28 cellular contexts compared by ENCODE assay signal in the genomic region with DNA sequence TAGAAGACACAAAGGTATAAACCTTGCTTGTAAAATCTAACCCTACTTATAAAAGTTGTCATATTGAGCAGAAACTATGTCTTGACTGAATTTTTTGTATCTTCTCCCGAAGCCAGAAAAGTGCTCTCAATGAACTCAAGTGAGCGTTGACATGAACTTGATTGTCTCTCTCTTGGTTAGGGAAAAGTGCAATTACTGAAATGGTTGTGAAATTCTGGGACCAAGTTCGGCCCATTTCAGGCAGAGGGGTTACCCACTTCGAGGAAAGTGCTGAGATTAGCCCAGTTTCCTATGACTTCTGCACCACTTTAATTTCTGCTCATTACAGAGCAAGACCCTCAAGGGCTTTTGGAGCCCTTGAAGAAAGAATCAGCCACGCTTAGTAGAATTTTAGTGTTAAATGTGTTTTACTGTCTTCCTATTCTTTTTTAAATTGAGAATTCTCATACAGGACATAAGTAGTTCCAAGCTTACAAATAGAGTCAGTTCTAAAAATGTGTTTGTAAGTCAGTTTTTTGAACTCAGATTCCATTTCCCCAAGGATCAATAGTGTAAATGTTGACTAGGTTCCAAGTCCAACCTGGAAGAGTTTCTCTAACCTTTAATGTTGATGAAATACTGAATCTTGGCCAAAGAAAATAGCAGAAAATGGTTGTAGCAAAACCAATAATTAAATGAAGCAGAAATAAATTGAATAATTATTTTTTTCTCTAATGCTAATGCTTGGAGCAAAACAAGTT.
"Had no signal": no experiment of that assay in that cellular context is flagged by ENCODE, and none has a peak within 500 bp of the region (broad histone marks: within the 10 kb centered on the region; RNA-seq: fewer than 3 reads in every experiment).

No MANE protein-coding gene starts in this region.

- H2AFZ ChIP-seq: hepatocyte had no signal

- ATAC-seq: left ventricle myocardium superior; lower lobe of right lung; naive thymus-derived CD8-positive, alpha-beta T cell; stimulated activated memory B cell treated with anti-CD40 and anti-IgM and Interleukin-4, amounts not matched to agents 10 μg/mL and 1 μg/mL and 100 μg/mL, for 72 hours; stimulated activated naive CD8-positive, alpha-beta T cell treated with anti-CD3 and anti-CD28 coated beads, Interleukin-15, amount 100 ng/mL, for 72 hours had no signal

- H3K4me2 ChIP-seq: hepatocyte had no signal

- H3K27ac Mint-ChIP-seq: naive thymus-derived CD8-positive, alpha-beta T cell; stimulated activated memory B cell treated with anti-CD40 and anti-IgM and Interleukin-4, amounts not matched to agents 10 μg/mL and 1 μg/mL and 100 μg/mL, for 72 hours; stimulated activated naive CD8-positive, alpha-beta T cell treated with anti-CD3 and anti-CD28 coated beads, Interleukin-15, amount 100 ng/mL, for 72 hours had no signal

- H3K27me3 ChIP-seq: hepatocyte, pancreas, sigmoid colon, spleen, testis, thyroid gland, transverse colon, upper lobe of left lung, vagina had no signal

- H3K4me3 Mint-ChIP-seq: naive thymus-derived CD8-positive, alpha-beta T cell; nephron; neural crest cell; stimulated activated memory B cell treated with anti-CD40 and anti-IgM and Interleukin-4, amounts not matched to agents 10 μg/mL and 1 μg/mL and 100 μg/mL, for 72 hours; stimulated activated naive CD8-positive, alpha-beta T cell treated with anti-CD3 and anti-CD28 coated beads, Interleukin-15, amount 100 ng/mL, for 72 hours had no signal

- H3K36me3 ChIP-seq: lower lobe of right lung, pancreas, prostate gland, sigmoid colon, spleen, thyroid gland, transverse colon, upper lobe of left lung, vagina had no signal

- H3K9me3 ChIP-seq: lower lobe of right lung, pancreas, prostate gland, sigmoid colon, testis, thyroid gland, transverse colon, vagina had no signal

- H3K27ac ChIP-seq: hepatocyte, lower lobe of right lung, pancreas, prostate gland, spleen, testis, thyroid gland, transverse colon, upper lobe of left lung, vagina had no signal

- H3K4me1 ChIP-seq: lower lobe of right lung, pancreas, prostate gland, sigmoid colon, testis, thyroid gland, transverse colon, vagina had no signal

- DNase-seq: islet precursor cell; left ventricle myocardium superior; lower lobe of right lung; mesenchymal stem cell; naive thymus-derived CD8-positive, alpha-beta T cell; nucleus accumbens; pancreas; posterior cingulate gyrus; retina; right cardiac atrium; sigmoid colon; small intestine; spleen; stimulated activated CD4-positive, alpha-beta T cell treated with anti-CD3 and anti-CD28 coated beads, Interleukin-2, amount 100 ng/mL, for 48 hours; stimulated activated CD4-positive, alpha-beta T cell treated with anti-CD3 and anti-CD28 coated beads, Interleukin-4, amount 100 ng/mL, for 4 hours; stimulated activated CD8-positive, alpha-beta memory T cell treated with anti-CD3 and anti-CD28 coated beads, Interleukin-4, amount 100 ng/mL, for 48 hours; stimulated activated naive CD4-positive, alpha-beta T cell treated with Interleukin-2 at 50 U/mL for 16 hours; stimulated activated naive CD8-positive, alpha-beta T cell treated with anti-CD3 and anti-CD28 coated beads, Interleukin-15, amount 100 ng/mL, for 72 hours; testis; thyroid gland; transverse colon; upper lobe of left lung had no signal

- H3K4me3 ChIP-seq: hepatocyte, lower lobe of right lung, pancreas, prostate gland, sigmoid colon, spleen, testis, thyroid gland, transverse colon, upper lobe of left lung, vagina had no signal

- H3K4me1 Mint-ChIP-seq: stimulated activated memory B cell treated with anti-CD40 and anti-IgM and Interleukin-4, amounts not matched to agents 10 μg/mL and 1 μg/mL and 100 μg/mL, for 72 hours; stimulated activated naive CD8-positive, alpha-beta T cell treated with anti-CD3 and anti-CD28 coated beads, Interleukin-15, amount 100 ng/mL, for 72 hours had no signal

- H3K36me3 Mint-ChIP-seq: naive thymus-derived CD8-positive, alpha-beta T cell had no signal

- H3K27me3 Mint-ChIP-seq: naive thymus-derived CD8-positive, alpha-beta T cell; stimulated activated memory B cell treated with anti-CD40 and anti-IgM and Interleukin-4, amounts not matched to agents 10 μg/mL and 1 μg/mL and 100 μg/mL, for 72 hours; stimulated activated naive CD8-positive, alpha-beta T cell treated with anti-CD3 and anti-CD28 coated beads, Interleukin-15, amount 100 ng/mL, for 72 hours had no signal
